ENCODE assay signal across 33 cellular contexts in genomic region chr12:118513554-118513953, GRCh38.
"Had no signal": no experiment of that assay in that cellular context is flagged by ENCODE, and none has a peak within 500 bp of the region (broad histone marks: within the 10 kb centered on the region; RNA-seq: fewer than 3 reads in every experiment).

No MANE protein-coding gene starts in this region.

- DNase-seq: activated CD4-positive, alpha-beta memory T cell treated with anti-CD3 and anti-CD28 coated beads for 36 hours; activated CD4-positive, alpha-beta T cell treated with anti-CD3 and anti-CD28 coated beads for 36 hours; activated CD4-positive, alpha-beta T cell treated with anti-CD3 and anti-CD28 coated beads, Interleukin-2, amount 10 ng/mL, durations not matched to agents 24 days and 14 days; activated CD4-positive, CD25-positive, alpha-beta regulatory T cell; activated CD4-positive, CD25-positive, alpha-beta regulatory T cell treated with anti-CD3 and anti-CD28 coated beads, Interleukin-2, amount 50 U/mL, for 72 hours; activated CD8-positive, alpha-beta memory T cell treated with anti-CD3 and anti-CD28 coated beads, Interleukin-2, amount 10 ng/mL, durations not matched to agents 7 days and 5 days; activated CD8-positive, alpha-beta memory T cell treated with anti-CD3 and anti-CD28 coated beads, Interleukin-2, amount 50 U/mL, for 4 hours; activated CD8-positive, alpha-beta T cell treated with anti-CD3 and anti-CD28 coated beads, Interleukin-2, amount 10 ng/mL, durations not matched to agents 7 days and 5 days; activated effector memory CD4-positive, alpha-beta T cell treated with anti-CD3 and anti-CD28 coated beads, Interleukin-2, amount 50 U/mL, for 16 hours; activated naive CD4-positive, alpha-beta T cell treated with anti-CD3 and anti-CD28 coated beads for 36 hours; activated naive CD8-positive, alpha-beta T cell treated with anti-CD3 and anti-CD28 coated beads for 36 hours; activated naive CD8-positive, alpha-beta T cell treated with anti-CD3 and anti-CD28 coated beads, Interleukin-2, amount 50 U/mL, for 24 hours; activated T-cell treated with anti-CD3 and anti-CD28 coated beads, Interleukin-2, amount 50 U/mL, for 1 hour; activated T-cell treated with anti-CD3 and anti-CD28 coated beads, Interleukin-2, amount 50 U/mL, for 48 hours; adrenal gland; amygdala; aorta; body of pancreas; central memory CD4-positive, alpha-beta T cell; cortex of kidney; dermis blood vessel endothelial cell; effector CD4-positive, alpha-beta T cell; foreskin fibroblast; gastrocnemius medialis; heart right ventricle; T-helper 2 cell had no signal

- H3K4me2 ChIP-seq: hepatocyte had no signal

- ATAC-seq: activated CD4-positive, alpha-beta T cell treated with anti-CD3 and anti-CD28 coated beads for 36 hours; activated CD8-positive, alpha-beta memory T cell treated with anti-CD3 and anti-CD28 coated beads, Interleukin-2, amount 10 ng/mL, durations not matched to agents 7 days and 5 days; activated CD8-positive, alpha-beta T cell treated with anti-CD3 and anti-CD28 coated beads, Interleukin-2, amount 10 ng/mL, durations not matched to agents 7 days and 5 days; activated naive CD8-positive, alpha-beta T cell treated with anti-CD3 and anti-CD28 coated beads, Interleukin-2, amount 50 U/mL, for 24 hours; body of pancreas; esophagus mucosa; gastrocnemius medialis; heart right ventricle had no signal

- H3K27ac ChIP-seq: adrenal gland, body of pancreas, cardiac muscle cell, gastrocnemius medialis, heart right ventricle, hepatocyte had no signal

- H3K4me1 Mint-ChIP-seq: activated CD4-positive, alpha-beta T cell treated with anti-CD3 and anti-CD28 coated beads for 36 hours; activated CD4-positive, alpha-beta T cell treated with anti-CD3 and anti-CD28 coated beads, Interleukin-2, amount 10 ng/mL, durations not matched to agents 24 days and 14 days; activated CD8-positive, alpha-beta memory T cell treated with anti-CD3 and anti-CD28 coated beads, Interleukin-2, amount 10 ng/mL, durations not matched to agents 7 days and 5 days; activated naive CD4-positive, alpha-beta T cell treated with anti-CD3 and anti-CD28 coated beads, Interleukin-2, amount 50 U/mL, for 24 hours; activated naive CD8-positive, alpha-beta T cell treated with anti-CD3 and anti-CD28 coated beads for 36 hours; activated naive CD8-positive, alpha-beta T cell treated with anti-CD3 and anti-CD28 coated beads, Interleukin-2, amount 50 U/mL, for 24 hours had no signal

- H3K4me3 ChIP-seq: adrenal gland, body of pancreas, cardiac muscle cell, gastrocnemius medialis, heart right ventricle, hepatocyte had no signal

- FAIRE-seq: colon had no signal

- H3K27me3 ChIP-seq: adrenal gland, body of pancreas, cardiac muscle cell, gastrocnemius medialis, heart right ventricle, hepatocyte had no signal

- H3K9me3 Mint-ChIP-seq: activated CD4-positive, alpha-beta T cell treated with anti-CD3 and anti-CD28 coated beads, Interleukin-2, amount 10 ng/mL, durations not matched to agents 24 days and 14 days; activated naive CD4-positive, alpha-beta T cell treated with anti-CD3 and anti-CD28 coated beads for 36 hours had no signal

- H3K36me3 ChIP-seq: adrenal gland, cardiac muscle cell, gastrocnemius medialis, heart right ventricle had no signal

- H3K4me1 ChIP-seq: adrenal gland, body of pancreas, gastrocnemius medialis, heart right ventricle had no signal

- H3K27ac Mint-ChIP-seq: activated CD4-positive, alpha-beta memory T cell treated with anti-CD3 and anti-CD28 coated beads for 36 hours; activated CD4-positive, alpha-beta T cell treated with anti-CD3 and anti-CD28 coated beads for 36 hours; activated CD4-positive, alpha-beta T cell treated with anti-CD3 and anti-CD28 coated beads, Interleukin-2, amount 10 ng/mL, durations not matched to agents 24 days and 14 days; activated CD8-positive, alpha-beta memory T cell treated with anti-CD3 and anti-CD28 coated beads, Interleukin-2, amount 10 ng/mL, durations not matched to agents 7 days and 5 days; activated CD8-positive, alpha-beta T cell treated with anti-CD3 and anti-CD28 coated beads, Interleukin-2, amount 10 ng/mL, durations not matched to agents 7 days and 5 days; activated naive CD4-positive, alpha-beta T cell treated with anti-CD3 and anti-CD28 coated beads for 36 hours; activated naive CD4-positive, alpha-beta T cell treated with anti-CD3 and anti-CD28 coated beads, Interleukin-2, amount 50 U/mL, for 24 hours; activated naive CD8-positive, alpha-beta T cell treated with anti-CD3 and anti-CD28 coated beads for 36 hours; activated naive CD8-positive, alpha-beta T cell treated with anti-CD3 and anti-CD28 coated beads, Interleukin-2, amount 50 U/mL, for 24 hours; activated T-helper 1 cell treated with anti-CD3 and anti-CD28 coated beads, Interleukin-12 subunit alpha, Interleukin-12 subunit beta, Interleukin-2, Interleukin-4 antibody, amounts not matched to agents 30 ng/mL and 10 ng/mL and 1 ng/mL, durations not matched to agents 14 hours and 24 hours and 36 hours; activated T-helper 2 cell treated with anti-CD3 and anti-CD28 coated beads, Interferon-gamma antibody, Interleukin-2, Interleukin-4, amounts not matched to agents 10 μg/mL and 5 μg/mL and 100 μg/mL, durations not matched to agents 14 hours and 24 hours and 36 hours had no signal

- H3K9me3 ChIP-seq: adrenal gland, body of pancreas, gastrocnemius medialis, heart right ventricle had no signal

- H3K4me3 Mint-ChIP-seq: activated CD4-positive, alpha-beta memory T cell treated with anti-CD3 and anti-CD28 coated beads for 36 hours; activated CD4-positive, alpha-beta T cell treated with anti-CD3 and anti-CD28 coated beads for 36 hours; activated CD4-positive, alpha-beta T cell treated with anti-CD3 and anti-CD28 coated beads, Interleukin-2, amount 10 ng/mL, durations not matched to agents 24 days and 14 days; activated CD8-positive, alpha-beta memory T cell treated with anti-CD3 and anti-CD28 coated beads, Interleukin-2, amount 10 ng/mL, durations not matched to agents 7 days and 5 days; activated CD8-positive, alpha-beta T cell treated with anti-CD3 and anti-CD28 coated beads, Interleukin-2, amount 10 ng/mL, durations not matched to agents 7 days and 5 days; activated naive CD4-positive, alpha-beta T cell treated with anti-CD3 and anti-CD28 coated beads for 36 hours; activated naive CD4-positive, alpha-beta T cell treated with anti-CD3 and anti-CD28 coated beads, Interleukin-2, amount 50 U/mL, for 24 hours; activated naive CD8-positive, alpha-beta T cell treated with anti-CD3 and anti-CD28 coated beads for 36 hours; activated naive CD8-positive, alpha-beta T cell treated with anti-CD3 and anti-CD28 coated beads, Interleukin-2, amount 50 U/mL, for 24 hours; activated T-helper 1 cell treated with anti-CD3 and anti-CD28 coated beads, Interleukin-12 subunit alpha, Interleukin-12 subunit beta, Interleukin-2, Interleukin-4 antibody, amounts not matched to agents 30 ng/mL and 10 ng/mL and 1 ng/mL, durations not matched to agents 14 hours and 24 hours and 36 hours had no signal

- H3K36me3 Mint-ChIP-seq: activated CD4-positive, alpha-beta memory T cell treated with anti-CD3 and anti-CD28 coated beads for 36 hours; activated CD8-positive, alpha-beta memory T cell treated with anti-CD3 and anti-CD28 coated beads, Interleukin-2, amount 10 ng/mL, durations not matched to agents 7 days and 5 days; activated naive CD4-positive, alpha-beta T cell treated with anti-CD3 and anti-CD28 coated beads, Interleukin-2, amount 50 U/mL, for 24 hours; activated naive CD8-positive, alpha-beta T cell treated with anti-CD3 and anti-CD28 coated beads for 36 hours had no signal

- H3K27me3 Mint-ChIP-seq: activated CD4-positive, alpha-beta memory T cell treated with anti-CD3 and anti-CD28 coated beads for 36 hours; activated CD4-positive, alpha-beta T cell treated with anti-CD3 and anti-CD28 coated beads, Interleukin-2, amount 10 ng/mL, durations not matched to agents 24 days and 14 days; activated CD8-positive, alpha-beta memory T cell treated with anti-CD3 and anti-CD28 coated beads, Interleukin-2, amount 10 ng/mL, durations not matched to agents 7 days and 5 days; activated naive CD8-positive, alpha-beta T cell treated with anti-CD3 and anti-CD28 coated beads for 36 hours had no signal

- H3K79me2 ChIP-seq: hepatocyte had no signal

- H2AFZ ChIP-seq: hepatocyte had no signal
